Comparison of ENCODE assay signal across 20 cellular contexts in genomic region chr2:63613391-63613901, GRCh38. TPM values are rescaled to one million over a fixed set of nuclear protein-coding genes. Genes with fewer than 3 reads are reported as not detected.
DNase-seq lines count a peak whose midpoint lies in the region; ATAC-seq, FAIRE-seq and TF ChIP-seq lines count a peak whose summit lies in the region.
"Had no signal": no experiment of that assay in that cellular context is flagged by ENCODE, and none has a peak within 500 bp of the region (broad histone marks: within the 10 kb centered on the region; RNA-seq: fewer than 3 reads in every experiment).

No MANE protein-coding gene starts in this region.

- H2BK5ac ChIP-seq in H1 (ENCODE audit: low read depth, low read length): peak overlapping the region; percentile 97

- CTCF ChIA-PET in MCF 10A (lab: Yijun Ruan, JAX) (no interaction called here), mammary epithelial cell (lab: Charles Lee; ENCODE audit: low non-redundant PET) (no interaction called here), H1 (lab: Charles Lee; ENCODE audit: partially characterized antibody) (interaction anchor here (0.6 kb wide), 1 partner anchor 911 kb away, joined by 3 read pairs; no protein-coding TSS in a partner anchor)
- CTCF ChIA-PET in activated CD8-positive, alpha-beta memory T cell treated with anti-CD3 and anti-CD28 coated beads, Interleukin-2, amount 10 ng/mL, durations not matched to agents 7 days and 5 days (lab: Charles Lee): no interaction called here

- no peak overlapping the region for H3K23ac ChIP-seq in H1 (ENCODE audit: insufficient read length)

- H3K9ac ChIP-seq in mammary epithelial cell (ENCODE audit: insufficient read depth, low read length): no peak overlapping the region
- peak overlapping the region in 3 of 4 experiments; percentile 62 to 84 (median 75); a peak in 6 of 7 replicates for H3K9ac ChIP-seq in H1 (replicated peaks in 1 of 4; ENCODE audit: extremely low read depth in 1 of 4, low read depth in 3 of 4, low read length in 3 of 4)
- peak overlapping the region; percentile 94 for H3K9ac ChIP-seq in iPS-20b (ENCODE audit: low read depth, low read length)
- H3K9ac ChIP-seq: BLaER1 treated with 17β-estradiol and CSF1 and Interleukin-3, amounts not matched to agents 10 nM and 100 nM had no signal

- H3K4me2 ChIP-seq in mammary epithelial cell (ENCODE audit: insufficient read depth, low read depth, low read length) (no peak overlapping the region), H1 (ENCODE audit: insufficient read depth in 1 of 2, low read depth in 2 of 2, low read length in 2 of 2) (peak overlapping the region; percentile 69 to 97)
- H3K4me2 ChIP-seq: BLaER1 treated with 17β-estradiol and CSF1 and Interleukin-3, amounts not matched to agents 10 nM and 100 nM had no signal

- dilution Hi-C loops in mammary epithelial cell (cut with HindIII; ENCODE audit: low sequenced_read_pairs): no loop called here

- TF ChIP-seq CTCF in MCF 10A (IDR thresholded peaks at IDR 0.05; ENCODE audit: unreplicated experiment) (no peak), mammary epithelial cell (conservative IDR thresholded peaks at IDR 0.05 in 1 of 2, IDR thresholded peaks at IDR 0.05 in 1 of 2; ENCODE audit: extremely low read depth in 1 of 2, insufficient read depth in 1 of 2, low read depth in 1 of 2, low read length in 2 of 2) (no peak), H1 (IDR thresholded peaks at IDR 0.05; ENCODE audit: control extremely low read depth in 1 of 3, insufficient read depth in 1 of 3, low read depth in 1 of 3, low read length in 3 of 3) (no peak)

- H3K4ac ChIP-seq in H1 (replicated peaks; ENCODE audit: insufficient read length, low read depth, low read length): peak overlapping the region; percentile 57

- H3K9me3 ChIP-seq in mammary epithelial cell (replicated peaks; ENCODE audit: insufficient read depth, low read length) (no peaks in the 10 kb centered on the region), H1 (ENCODE audit: insufficient read depth in 2 of 2, low read depth in 1 of 2, low read length in 1 of 2) (no peaks in the 10 kb centered on the region), iPS-20b (ENCODE audit: insufficient read depth, low read depth, low read length) (no peaks in the 10 kb centered on the region)
- H3K9me3 ChIP-seq: BLaER1 treated with 17β-estradiol and CSF1 and Interleukin-3, amounts not matched to agents 10 nM and 100 nM had no signal

- H3K27ac Mint-ChIP-seq in MCF 10A (ENCODE audit: low read depth, unreplicated experiment): no peak overlapping the region
- H3K27ac Mint-ChIP-seq in activated CD8-positive, alpha-beta memory T cell treated with anti-CD3 and anti-CD28 coated beads, Interleukin-2, amount 10 ng/mL, durations not matched to agents 7 days and 5 days: no peak overlapping the region
- H3K27ac Mint-ChIP-seq: activated naive CD4-positive, alpha-beta T cell treated with anti-CD3 and anti-CD28 coated beads, Interleukin-2, amount 10 ng/mL, durations not matched to agents 7 days and 5 days; dendritic cell treated with granulocyte-macrophage colony-stimulating factor and Interleukin-4, amounts not matched to agents 40 ng/mL and 50 ng/mL, for 4 days had no signal

- peak overlapping the region; percentile 93 for H2BK12ac ChIP-seq in H1 (ENCODE audit: low read depth, low read length)

- H3K4me3 ChIP-seq in mammary epithelial cell (replicated peaks in 1 of 3; ENCODE audit: insufficient read depth in 1 of 3, low read depth in 2 of 3, low read length in 3 of 3): no peak overlapping the region
- H3K4me3 ChIP-seq in H1 (ENCODE audit: extremely low read depth in 1 of 4, insufficient read depth in 2 of 4, low read depth in 3 of 4, low read length in 4 of 4): peak overlapping the region; percentile 24 to 58 (median 40)
- peak overlapping the region; percentile 71 for H3K4me3 ChIP-seq in iPS-20b (ENCODE audit: low read length)
- H3K4me3 ChIP-seq: BLaER1 treated with 17β-estradiol and CSF1 and Interleukin-3, amounts not matched to agents 10 nM and 100 nM had no signal

- H3K18ac ChIP-seq in H1 (ENCODE audit: extremely low read depth, low read length): peak overlapping the region; percentile 93; the same call in 1 of the 2 replicates

- peaks cover 4% of the 10 kb centered on the region; the same call in 1 of the 2 replicates for H3K23me2 ChIP-seq in H1 (ENCODE audit: low read depth, low read length)

- TF ChIP-seq POLR2A in H1 (IDR thresholded peaks at IDR 0.05; ENCODE audit: control extremely low read depth in 1 of 2, low read depth in 2 of 2, low read length in 2 of 2): peak in 1 of 2 experiments; percentile 83; a peak in 1 of 3 replicates

- H4K5ac ChIP-seq in H1 (ENCODE audit: insufficient read length, low read depth, low read length): peak overlapping the region; percentile 77

- peak in 1 of 2 experiments; percentile 50; a peak in 1 of 3 replicates for TF ChIP-seq EP300 in H1 (IDR thresholded peaks at IDR 0.05; ENCODE audit: borderline replicate concordance in 1 of 2, low read depth in 2 of 2, low read length in 2 of 2)

- no peak for TF ChIP-seq RAD21 in H1 (IDR thresholded peaks at IDR 0.05 in 1 of 2, conservative IDR thresholded peaks at IDR 0.05 in 1 of 2; ENCODE audit: low read depth in 2 of 2, low read length in 2 of 2)

- ATAC-seq in activated CD8-positive, alpha-beta memory T cell treated with anti-CD3 and anti-CD28 coated beads, Interleukin-2, amount 10 ng/mL, durations not matched to agents 7 days and 5 days: no peak
- ATAC-seq: HepG2 had no signal

- H3K27me3 Mint-ChIP-seq in MCF 10A (ENCODE audit: insufficient read depth, unreplicated experiment): no peaks in the 10 kb centered on the region
- H3K27me3 Mint-ChIP-seq in activated CD8-positive, alpha-beta memory T cell treated with anti-CD3 and anti-CD28 coated beads, Interleukin-2, amount 10 ng/mL, durations not matched to agents 7 days and 5 days: peaks cover 30% of the 10 kb centered on the region
- H3K27me3 Mint-ChIP-seq: dendritic cell treated with granulocyte-macrophage colony-stimulating factor and Interleukin-4, amounts not matched to agents 40 ng/mL and 50 ng/mL, for 4 days had no signal

- 100% methylated on average over 2 of the region's 2 CpGs for WGBS in mammary epithelial cell (ENCODE audit: low coverage, missing lambda C conversion rate)
- 25% methylated on average over 2 of the region's 2 CpGs; no CpG with 5 or more reads in 1 of the 2 experiments for WGBS in H1 (ENCODE audit: extremely low coverage in 1 of 2, insufficient coverage in 1 of 2, insufficient read length in 1 of 2, insufficient replicate concordance in 2 of 2, low coverage in 1 of 2, low lambda C conversion rate in 2 of 2, missing lambda C conversion rate in 1 of 2), 2 experiments

- H2BK15ac ChIP-seq in H1 (ENCODE audit: low read length): no peak overlapping the region

- H4K20me1 ChIP-seq in mammary epithelial cell (ENCODE audit: insufficient read depth, low read length): no peaks in the 10 kb centered on the region
- no peaks in the 10 kb centered on the region for H4K20me1 ChIP-seq in H1 (replicated peaks in 1 of 2; ENCODE audit: control insufficient read depth in 1 of 2, insufficient read depth in 2 of 2, low read length in 2 of 2)
- H4K20me1 ChIP-seq: BLaER1 treated with 17β-estradiol and CSF1 and Interleukin-3, amounts not matched to agents 10 nM and 100 nM had no signal

- no TSS peak for BruUV-seq in MCF 10A (replicated peaks; lab: Mats Ljungman, UMichigan)
- no TSS peak for BruUV-seq in mammary epithelial cell (replicated peaks; lab: Mats Ljungman, UMichigan)

- H3K4me1 ChIP-seq in mammary epithelial cell (ENCODE audit: insufficient read depth, low read length) (peaks cover 26% of the 10 kb centered on the region), H1 (replicated peaks in 1 of 4; ENCODE audit: control insufficient read depth in 3 of 4, insufficient read depth in 4 of 4, low read length in 3 of 4) (peaks cover 9 to 36% (median 21%) of the 10 kb centered on the region in 4 experiments), iPS-20b (ENCODE audit: insufficient read depth, low read length) (peaks cover 57% of the 10 kb centered on the region; the same call in 1 of the 2 replicates)
- H3K4me1 ChIP-seq: BLaER1 treated with 17β-estradiol and CSF1 and Interleukin-3, amounts not matched to agents 10 nM and 100 nM had no signal

- peaks cover 14% of the 10 kb centered on the region for H3K4me1 Mint-ChIP-seq in MCF 10A (ENCODE audit: insufficient read depth, unreplicated experiment)
- H3K4me1 Mint-ChIP-seq in activated CD8-positive, alpha-beta memory T cell treated with anti-CD3 and anti-CD28 coated beads, Interleukin-2, amount 10 ng/mL, durations not matched to agents 7 days and 5 days: peaks cover 3% of the 10 kb centered on the region
- H3K4me1 Mint-ChIP-seq: activated naive CD4-positive, alpha-beta T cell treated with anti-CD3 and anti-CD28 coated beads, Interleukin-2, amount 10 ng/mL, durations not matched to agents 7 days and 5 days; brain had no signal

- H3K79me2 ChIP-seq in mammary epithelial cell (ENCODE audit: insufficient read depth, low read length): no peaks in the 10 kb centered on the region
- peaks cover 0 to 37% of the 10 kb centered on the region in 2 experiments; a peak in 3 of 4 replicates for H3K79me2 ChIP-seq in H1 (ENCODE audit: control insufficient read depth in 1 of 2, insufficient read depth in 2 of 2, low read length in 2 of 2)

- no peak overlapping the region for H3K14ac ChIP-seq in H1 (ENCODE audit: insufficient read length)

- H3K56ac ChIP-seq in H1 (replicated peaks; ENCODE audit: insufficient read length, low read depth, low read length): no peak overlapping the region

- H2AFZ ChIP-seq in mammary epithelial cell (ENCODE audit: low read depth, low read length) (no peak overlapping the region), H1 (ENCODE audit: low read length) (no peak overlapping the region)

- H3K27ac ChIP-seq in mammary epithelial cell (ENCODE audit: insufficient read depth, low read depth, low read length) (no peak overlapping the region), H1 (ENCODE audit: low read depth, low read length) (peak overlapping the region; percentile 95), iPS-20b (ENCODE audit: low read length) (peak overlapping the region; percentile 100)
- H3K27ac ChIP-seq: 22Rv1; BLaER1 treated with 17β-estradiol and CSF1 and Interleukin-3, amounts not matched to agents 10 nM and 100 nM had no signal

- POLR2A ChIA-PET in MCF 10A (lab: Yijun Ruan, JAX) (interaction anchor here (0.8 kb wide), 1 partner anchor 24 kb away, joined by 3 read pairs; no protein-coding TSS in a partner anchor), H1 (lab: Charles Lee; ENCODE audit: partially characterized antibody) (interaction anchor here (0.7 to 2.1 kb wide), 7 partner anchors 12 to 236 kb away, joined by 3 to 7 read pairs (median 4); partner anchors contain the start of genes MDH1 and UGP2)

- peaks cover 6% of the 10 kb centered on the region for H3K36me3 Mint-ChIP-seq in MCF 10A (ENCODE audit: insufficient read depth, unreplicated experiment)
- H3K36me3 Mint-ChIP-seq in activated CD8-positive, alpha-beta memory T cell treated with anti-CD3 and anti-CD28 coated beads, Interleukin-2, amount 10 ng/mL, durations not matched to agents 7 days and 5 days: no peaks in the 10 kb centered on the region

- in situ Hi-C loops in mammary epithelial cell (cut with MboI; ENCODE audit: low sequenced_read_pairs in 2 of 2): no loop called here

- peak; percentile 1 for DNase-seq in MCF 10A (ENCODE audit: unreplicated experiment)
- no peak for DNase-seq in mammary epithelial cell
- no peak for DNase-seq in H1 (ENCODE audit: low read depth in 1 of 2, low spot score in 2 of 2)
- DNase-seq in hippocampal formation (lab: John Stamatoyannopoulos, UW): no peak
- no peak for DNase-seq in NCI-H146 (lab: John Stamatoyannopoulos, UW)
- no peak for DNase-seq in activated CD8-positive, alpha-beta memory T cell treated with anti-CD3 and anti-CD28 coated beads, Interleukin-2, amount 10 ng/mL, durations not matched to agents 7 days and 5 days
- no peak for DNase-seq in NCI-H1417 treated with DMSO at 0.1 percent for 48 hours (lab: John Stamatoyannopoulos, UW)
- DNase-seq: activated CD4-positive, alpha-beta T cell treated with anti-CD3 and anti-CD28 coated beads, Interleukin-2, amount 50 U/mL, for 48 hours; activated naive CD4-positive, alpha-beta T cell treated with anti-CD3 and anti-CD28 coated beads, Interleukin-2, amount 10 ng/mL, durations not matched to agents 7 days and 5 days; glutamatergic neuron; kidney glomerular epithelial cell; midbrain; NCI-H187 treated with DMSO at 0.1 percent for 48 hours; T-helper 1 cell had no signal

- peak overlapping the region; percentile 9 for H4K91ac ChIP-seq in H1 (replicated peaks; ENCODE audit: insufficient read length, low read length)

- H3K4me3 Mint-ChIP-seq in MCF 10A (ENCODE audit: unreplicated experiment): no peak overlapping the region
- H3K4me3 Mint-ChIP-seq in activated CD8-positive, alpha-beta memory T cell treated with anti-CD3 and anti-CD28 coated beads, Interleukin-2, amount 10 ng/mL, durations not matched to agents 7 days and 5 days: no peak overlapping the region
- H3K4me3 Mint-ChIP-seq: activated naive CD4-positive, alpha-beta T cell treated with anti-CD3 and anti-CD28 coated beads, Interleukin-2, amount 10 ng/mL, durations not matched to agents 7 days and 5 days; brain; dendritic cell treated with granulocyte-macrophage colony-stimulating factor and Interleukin-4, amounts not matched to agents 40 ng/mL and 50 ng/mL, for 4 days had no signal

- H2BK120ac ChIP-seq in H1 (replicated peaks; ENCODE audit: low read depth, low read length): peak overlapping the region; percentile 13

- no peak for FAIRE-seq in H1 (lab: Jason Lieb, UNC)
- FAIRE-seq: HepG2 had no signal

- no peaks in the 10 kb centered on the region for H3K9me3 Mint-ChIP-seq in MCF 10A (ENCODE audit: unreplicated experiment)
- no peaks in the 10 kb centered on the region for H3K9me3 Mint-ChIP-seq in activated CD8-positive, alpha-beta memory T cell treated with anti-CD3 and anti-CD28 coated beads, Interleukin-2, amount 10 ng/mL, durations not matched to agents 7 days and 5 days (ENCODE audit: low read depth)
- H3K9me3 Mint-ChIP-seq: activated naive CD4-positive, alpha-beta T cell treated with anti-CD3 and anti-CD28 coated beads, Interleukin-2, amount 10 ng/mL, durations not matched to agents 7 days and 5 days; brain; dendritic cell treated with granulocyte-macrophage colony-stimulating factor and Interleukin-4, amounts not matched to agents 40 ng/mL and 50 ng/mL, for 4 days had no signal

- H2AK5ac ChIP-seq in H1 (ENCODE audit: low read depth, low read length): peak overlapping the region; percentile 78; the same call in 1 of the 2 replicates

- intact Hi-C loops in MCF 10A (cut with micrococcal nuclease) (no loop called here), mammary epithelial cell (cut with micrococcal nuclease) (no loop called here)

- peak overlapping the region; percentile 13; the same call in 1 of the 2 replicates for H2BK20ac ChIP-seq in H1 (ENCODE audit: low read length)

- H3K27me3 ChIP-seq in mammary epithelial cell (ENCODE audit: insufficient read depth, low read length): no peaks in the 10 kb centered on the region
- no peaks in the 10 kb centered on the region for H3K27me3 ChIP-seq in H1 (replicated peaks in 1 of 4; ENCODE audit: control insufficient read depth in 3 of 4, extremely low read depth in 1 of 4, insufficient read depth in 3 of 4, low read length in 3 of 4)
- H3K27me3 ChIP-seq in iPS-20b (ENCODE audit: insufficient read depth, low read length): no peaks in the 10 kb centered on the region
- H3K27me3 ChIP-seq: BLaER1 treated with 17β-estradiol and CSF1 and Interleukin-3, amounts not matched to agents 10 nM and 100 nM had no signal

- no peak overlapping the region for H4K8ac ChIP-seq in H1 (ENCODE audit: extremely low read depth, insufficient read depth, low read length)

- no peaks in the 10 kb centered on the region for H3K79me1 ChIP-seq in H1 (ENCODE audit: low read depth, low read length)

- H3K36me3 ChIP-seq in mammary epithelial cell (ENCODE audit: insufficient read depth, low read length): no peaks in the 10 kb centered on the region
- H3K36me3 ChIP-seq in H1 (ENCODE audit: control insufficient read depth in 2 of 4, insufficient read depth in 4 of 4, low read length in 3 of 4): peaks cover 0 to 16% (median 0%) of the 10 kb centered on the region in 4 experiments; a peak in 2 of 8 replicates
- H3K36me3 ChIP-seq in iPS-20b (ENCODE audit: insufficient read depth, low read depth, low read length): no peaks in the 10 kb centered on the region

RNA-seq across cellular contexts. Expression of gene MDH1, which starts 24.7 kb away (rescaled TPM):
- total RNA-seq in MCF 10A (2022): 105 and 110 TPM in 2 replicates
- total RNA-seq in mammary epithelial cell: 100 to 1,000 TPM; 112 to 133 TPM
- polyA plus RNA-seq in mammary epithelial cell: 277 TPM
- 99.1 TPM for polyA minus RNA-seq in mammary epithelial cell
- 335 and 353 TPM in 2 replicates for total RNA-seq in H1 (2021; fragmentation: NEBNext Ultra II Directional; extraction: Animal tissue kit (Norgen Biotek cat#: 25700))
- 201 and 376 TPM in 2 replicates for polyA plus RNA-seq in H1 (2011; rRNA removed)
- polyA plus RNA-seq in H1 (2011; cell fraction: cytosol; rRNA removed): 377 TPM
- polyA plus RNA-seq in H1 (2011; cell fraction: nucleus; rRNA removed): 175 TPM
- 321 to 344 TPM (median 332 TPM) in 4 replicates for polyA plus RNA-seq in H1 (2012, experiment 1 of 2)
- polyA plus RNA-seq in H1 (2012, experiment 2 of 2): 86.2 TPM
- 252 TPM for polyA plus RNA-seq in H1 (2013, experiment 1 of 2)
- polyA plus RNA-seq in H1 (2013, experiment 2 of 2): 229 TPM
- 252 and 357 TPM in 2 replicates for polyA minus RNA-seq in H1 (2011; rRNA and poly(A)+ RNA removed)
- 89.6 TPM for polyA minus RNA-seq in H1 (2011; cell fraction: cytosol; rRNA and poly(A)+ RNA removed)
- 147 TPM for polyA minus RNA-seq in H1 (2011; cell fraction: nucleus; rRNA and poly(A)+ RNA removed)
- 100 to 1,000 TPM; 169 to 209 TPM for total RNA-seq in activated CD8-positive, alpha-beta memory T cell treated with anti-CD3 and anti-CD28 coated beads, Interleukin-2, amount 10 ng/mL, durations not matched to agents 7 days and 5 days

RNA-seq across cellular contexts. Expression of gene WDPCP, which starts 25.2 kb away (rescaled TPM):
- 6.9 and 8.0 TPM in 2 replicates for total RNA-seq in MCF 10A (2022)
- total RNA-seq in mammary epithelial cell: 10 to 100 TPM in 1 of 2 donors, 1 to 10 TPM in 1; 5.4 to 11.0 TPM
- polyA plus RNA-seq in mammary epithelial cell: 1.8 TPM
- polyA minus RNA-seq in mammary epithelial cell: 2.8 TPM
- total RNA-seq in H1 (2021; fragmentation: NEBNext Ultra II Directional; extraction: Animal tissue kit (Norgen Biotek cat#: 25700)): 23.0 and 25.8 TPM in 2 replicates
- 7.3 and 9.3 TPM in 2 replicates for polyA plus RNA-seq in H1 (2011; rRNA removed)
- polyA plus RNA-seq in H1 (2011; cell fraction: cytosol; rRNA removed): 9.3 TPM
- polyA plus RNA-seq in H1 (2011; cell fraction: nucleus; rRNA removed): 20.6 TPM
- polyA plus RNA-seq in H1 (2012, experiment 1 of 2): 9.2 to 13.2 TPM (median 10.4 TPM) in 4 replicates
- 0.94 TPM for polyA plus RNA-seq in H1 (2012, experiment 2 of 2)
- 4.5 TPM for polyA plus RNA-seq in H1 (2013, experiment 1 of 2)
- polyA plus RNA-seq in H1 (2013, experiment 2 of 2): 3.8 TPM
- 69.6 and 114 TPM in 2 replicates for polyA minus RNA-seq in H1 (2011; rRNA and poly(A)+ RNA removed)
- 24.2 TPM for polyA minus RNA-seq in H1 (2011; cell fraction: cytosol; rRNA and poly(A)+ RNA removed)
- polyA minus RNA-seq in H1 (2011; cell fraction: nucleus; rRNA and poly(A)+ RNA removed): 257 TPM
- 1 to 10 TPM; 7.3 to 7.6 TPM for total RNA-seq in activated CD8-positive, alpha-beta memory T cell treated with anti-CD3 and anti-CD28 coated beads, Interleukin-2, amount 10 ng/mL, durations not matched to agents 7 days and 5 days

Comparison
In these comparisons a context has a peak if more than half of its experiments do, and no peak if none do; other contexts are left out.
1. H3K4me3 ChIP-seq: peak in H1 (4 of 4) and iPS-20b (single experiment); none in mammary epithelial cell (0 of 3).